In the genomic region with DNA sequence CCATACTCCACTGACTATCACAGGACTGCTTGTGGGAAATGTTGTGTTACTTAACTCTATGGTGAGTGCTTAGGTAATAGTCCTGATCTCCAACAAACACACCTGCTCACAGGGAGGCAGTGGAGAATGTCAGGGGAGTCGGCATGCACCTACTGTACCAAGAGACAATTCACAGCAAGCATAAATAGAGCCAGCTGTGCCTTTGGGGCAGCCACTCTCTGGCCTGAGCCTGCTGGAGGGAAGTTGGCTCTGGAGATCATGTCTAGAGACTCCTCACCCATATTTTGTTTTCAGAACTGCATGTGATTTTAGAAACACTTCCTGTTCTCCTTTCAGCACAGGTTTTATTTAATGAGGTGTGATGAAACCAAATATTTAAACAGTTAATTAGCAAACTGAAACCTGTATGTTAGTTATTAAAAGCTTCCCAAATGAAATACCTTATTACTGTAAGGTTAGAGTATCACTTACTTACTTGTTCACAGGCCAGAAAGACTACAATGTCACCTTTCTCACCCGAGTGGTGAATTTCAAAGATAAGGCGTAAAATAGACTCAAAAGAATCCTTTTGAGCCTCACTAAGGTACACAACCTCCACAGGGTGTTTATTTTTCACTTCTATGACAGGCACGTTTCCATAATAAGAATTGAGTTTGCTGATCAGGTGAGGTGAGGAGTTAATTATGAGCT, we compare ENCODE assay signal across 22 cellular contexts. TPM values are rescaled to one million over a fixed set of nuclear protein-coding genes. Genes with fewer than 3 reads are reported as not detected.
DNase-seq lines count a peak whose midpoint lies in the region; ATAC-seq and TF ChIP-seq lines count a peak whose summit lies in the region.
"Had no signal": no experiment of that assay in that cellular context is flagged by ENCODE, and none has a peak within 500 bp of the region (broad histone marks: within the 10 kb centered on the region; RNA-seq: fewer than 3 reads in every experiment).

No MANE protein-coding gene starts in this region.

- H3K36me3 ChIP-seq in MM.1S (replicated peaks; ENCODE audit: insufficient read depth, low read length) (no peaks in the 10 kb centered on the region), esophagus muscularis mucosa (peaks cover 15 to 64% (median 41%) of the 10 kb centered on the region in 4 donors), BE2C (no peaks in the 10 kb centered on the region)

- no peaks in the 10 kb centered on the region for H4K20me1 ChIP-seq in MM.1S (ENCODE audit: insufficient read depth, low read length)

- no peaks in the 10 kb centered on the region for H3K9me2 ChIP-seq in MM.1S (replicated peaks; ENCODE audit: insufficient read depth, low read length)

- H3K27ac Mint-ChIP-seq in stimulated activated naive CD8-positive, alpha-beta T cell treated with anti-CD3 and anti-CD28 coated beads, Interleukin-15, amount 100 ng/mL, for 72 hours, result no peak overlapping the region
- H3K27ac Mint-ChIP-seq: activated B cell treated with CpG ODN at 0.5 μM for 24 hours; activated CD4-positive, alpha-beta memory T cell treated with anti-CD3 and anti-CD28 coated beads, Interleukin-2, amount 10 ng/mL, durations not matched to agents 7 days and 5 days; CD4-positive, alpha-beta T cell had no signal

- no peaks in the 10 kb centered on the region for H3K9me3 Mint-ChIP-seq in stimulated activated naive CD8-positive, alpha-beta T cell treated with anti-CD3 and anti-CD28 coated beads, Interleukin-15, amount 100 ng/mL, for 72 hours
- H3K9me3 Mint-ChIP-seq: activated B cell treated with CpG ODN at 0.5 μM for 24 hours; activated CD4-positive, alpha-beta memory T cell treated with anti-CD3 and anti-CD28 coated beads, Interleukin-2, amount 10 ng/mL, durations not matched to agents 7 days and 5 days; CD4-positive, alpha-beta T cell had no signal

- H3K4me1 Mint-ChIP-seq in stimulated activated naive CD8-positive, alpha-beta T cell treated with anti-CD3 and anti-CD28 coated beads, Interleukin-15, amount 100 ng/mL, for 72 hours, result no peaks in the 10 kb centered on the region
- H3K4me1 Mint-ChIP-seq: activated B cell treated with CpG ODN at 0.5 μM for 24 hours; activated CD4-positive, alpha-beta memory T cell treated with anti-CD3 and anti-CD28 coated beads, Interleukin-2, amount 10 ng/mL, durations not matched to agents 7 days and 5 days had no signal

- 94% methylated on average over 4 of the region's 4 CpGs for WGBS in esophagus muscularis mucosa

- H3K27ac ChIP-seq in MM.1S (ENCODE audit: low read length) (peak overlapping the region; percentile 38; the same call in 1 of the 2 replicates), esophagus muscularis mucosa (replicated peaks in 1 of 4) (no peak overlapping the region)
- H3K27ac ChIP-seq: Peyer's patch had no signal

- H3K4me3 ChIP-seq in MM.1S (ENCODE audit: low read length) (no peak overlapping the region), esophagus muscularis mucosa (no peak overlapping the region), BE2C (ENCODE audit: low read depth, low read length) (no peak overlapping the region)
- H3K4me3 ChIP-seq: Peyer's patch, upper lobe of left lung had no signal

- H3K4me2 ChIP-seq in MM.1S (ENCODE audit: low read depth, low read length), result peak overlapping the region; percentile 16; the same call in 1 of the 2 replicates

- H3K4me1 ChIP-seq in MM.1S (ENCODE audit: low read length), result peaks cover 22% of the 10 kb centered on the region
- H3K4me1 ChIP-seq in esophagus muscularis mucosa, result no peaks in the 10 kb centered on the region
- H3K4me1 ChIP-seq in BE2C, result no peaks in the 10 kb centered on the region
- H3K4me1 ChIP-seq: Peyer's patch had no signal

- intact Hi-C loops in esophagus muscularis mucosa (cut with DNase I), result no loop called here

- TF ChIP-seq EP300 in esophagus muscularis mucosa (IDR thresholded peaks at IDR 0.05), result no peak

- DNase-seq in DMS153 treated with DMSO at 0.1 percent for 48 hours (lab: John Stamatoyannopoulos, UW; ENCODE audit: unreplicated experiment) (peak; percentile 75), MM.1S (peak; percentile 45), NCI-H69 (lab: John Stamatoyannopoulos, UW) (peak; percentile 87), esophagus muscularis mucosa (ENCODE audit: extremely low spot score) (peak; percentile 60), BE2C (no peak), CD1c-positive myeloid dendritic cell (ENCODE audit: extremely low spot score) (no peak)
- DNase-seq in stimulated activated naive CD8-positive, alpha-beta T cell treated with anti-CD3 and anti-CD28 coated beads, Interleukin-15, amount 100 ng/mL, for 72 hours, result no peak
- DNase-seq: activated B cell treated with CpG ODN at 0.5 μM for 24 hours; activated CD4-positive, alpha-beta memory T cell treated with anti-CD3 and anti-CD28 coated beads, Interleukin-2, amount 10 ng/mL, durations not matched to agents 7 days and 5 days; activated naive CD4-positive, alpha-beta T cell treated with Interleukin-2 at 50 U/mL for 16 hours; aorta; CD4-positive, alpha-beta T cell; DMS79; erythroblast; foreskin melanocyte; hypothalamus; islet precursor cell; nucleus accumbens; Peyer's patch; stimulated activated CD4-positive, alpha-beta T cell treated with anti-CD3 and anti-CD28 coated beads, Interleukin-4, amount 100 ng/mL, for 4 hours; upper lobe of left lung had no signal

- TF ChIP-seq POLR2A in esophagus muscularis mucosa (IDR thresholded peaks at IDR 0.05; ENCODE audit: low read depth), result no peak

- no peaks in the 10 kb centered on the region for H3K79me2 ChIP-seq in MM.1S (ENCODE audit: low read length)

- no peak overlapping the region for H3K9ac ChIP-seq in MM.1S (ENCODE audit: low read length)

- TF ChIP-seq CTCF in MM.1S (IDR thresholded peaks at IDR 0.05; ENCODE audit: low read length) (no peak), esophagus muscularis mucosa (IDR thresholded peaks at IDR 0.05) (no peak), BE2C (IDR thresholded peaks at IDR 0.05; ENCODE audit: low read depth, low read length) (no peak)

- H3K27me3 Mint-ChIP-seq in stimulated activated naive CD8-positive, alpha-beta T cell treated with anti-CD3 and anti-CD28 coated beads, Interleukin-15, amount 100 ng/mL, for 72 hours, result no peaks in the 10 kb centered on the region
- H3K27me3 Mint-ChIP-seq: activated B cell treated with CpG ODN at 0.5 μM for 24 hours; activated CD4-positive, alpha-beta memory T cell treated with anti-CD3 and anti-CD28 coated beads, Interleukin-2, amount 10 ng/mL, durations not matched to agents 7 days and 5 days; CD4-positive, alpha-beta T cell had no signal

- H3K27me3 ChIP-seq in MM.1S (replicated peaks; ENCODE audit: insufficient read depth, low read length), result no peaks in the 10 kb centered on the region
- H3K27me3 ChIP-seq in esophagus muscularis mucosa, result no peaks in the 10 kb centered on the region
- H3K27me3 ChIP-seq in BE2C, result no peaks in the 10 kb centered on the region
- H3K27me3 ChIP-seq: Peyer's patch, upper lobe of left lung had no signal

- H3K4me3 Mint-ChIP-seq in stimulated activated naive CD8-positive, alpha-beta T cell treated with anti-CD3 and anti-CD28 coated beads, Interleukin-15, amount 100 ng/mL, for 72 hours, result no peak overlapping the region
- H3K4me3 Mint-ChIP-seq: activated B cell treated with CpG ODN at 0.5 μM for 24 hours; activated CD4-positive, alpha-beta memory T cell treated with anti-CD3 and anti-CD28 coated beads, Interleukin-2, amount 10 ng/mL, durations not matched to agents 7 days and 5 days; CD4-positive, alpha-beta T cell had no signal

- H2AFZ ChIP-seq in MM.1S (ENCODE audit: low read length), result no peak overlapping the region

- peaks cover 7% of the 10 kb centered on the region; the same call in 1 of the 2 replicates for H3F3A ChIP-seq in MM.1S (ENCODE audit: insufficient read depth, low read length)

- no peak for ATAC-seq in GM21367 (IDR thresholded peaks at IDR 0.05; ENCODE audit: unreplicated experiment)
- no peak for ATAC-seq in stimulated activated naive CD8-positive, alpha-beta T cell treated with anti-CD3 and anti-CD28 coated beads, Interleukin-15, amount 100 ng/mL, for 72 hours

- H3K9me3 ChIP-seq in MM.1S (replicated peaks; ENCODE audit: insufficient read depth, low read length) (no peaks in the 10 kb centered on the region), esophagus muscularis mucosa (no peaks in the 10 kb centered on the region), BE2C (no peaks in the 10 kb centered on the region)
- H3K9me3 ChIP-seq: Peyer's patch, upper lobe of left lung had no signal

RNA-seq across cellular contexts. Expression of a gene that starts 21.8 kb away (rescaled TPM):
- total RNA-seq in esophagus muscularis mucosa, result 10 to 100 TPM; 22.4 to 26.2 (median 25.0) TPM
- 4.2 TPM for polyA plus RNA-seq in BE2C (2012; ENCODE audit: insufficient read depth, insufficient read length, low read depth)

RNA-seq across cellular contexts. Expression of a gene that starts 35.9 kb away (rescaled TPM):
- total RNA-seq in esophagus muscularis mucosa, result 10 to 100 TPM; 36.8 to 53.2 (median 46.3) TPM
- polyA plus RNA-seq in BE2C (2012; ENCODE audit: insufficient read depth, insufficient read length, low read depth), result 93.3 TPM

RNA-seq across cellular contexts. Expression of a gene that starts 36.2 kb away (rescaled TPM):
- total RNA-seq in esophagus muscularis mucosa, result 10 to 100 TPM; 29.7 to 46.5 (median 36.4) TPM
- polyA plus RNA-seq in BE2C (2012; ENCODE audit: insufficient read depth, insufficient read length, low read depth), result 41.5 TPM

RNA-seq across cellular contexts. Expression of a gene that starts 37.1 kb away (rescaled TPM):
- total RNA-seq in esophagus muscularis mucosa, result 1 to 10 TPM in 2 of 4 donors, under 1 TPM in 2; 0.50 to 2.6 (median 1.4) TPM
- polyA plus RNA-seq in BE2C (2012; ENCODE audit: insufficient read depth, insufficient read length, low read depth), result not detected

Comparison
In these comparisons a context has a peak if more than half of its experiments do, and no peak if none do; other contexts are left out.
1. DNase-seq: peak in DMS153 treated with DMSO at 0.1 percent for 48 hours (single experiment), MM.1S (single experiment), NCI-H69 (single experiment) and esophagus muscularis mucosa (single experiment); none in stimulated activated naive CD8-positive, alpha-beta T cell treated with anti-CD3 and anti-CD28 coated beads, Interleukin-15, amount 100 ng/mL, for 72 hours (0 of 2), BE2C (single experiment) and CD1c-positive myeloid dendritic cell (single experiment).